ENCODE assay signal across 24 cellular contexts in genomic region chr1:43997295-43997694, GRCh38. TPM values are rescaled to one million over a fixed set of nuclear protein-coding genes. Genes with fewer than 3 reads are reported as not detected.
A peak's percentile ranks its signal among the peaks of the same experiment; 100 is the strongest.
DNase-seq lines count a peak whose midpoint lies in the region; ATAC-seq and TF ChIP-seq lines count a peak whose summit lies in the region.
"Had no signal": no experiment of that assay in that cellular context is flagged by ENCODE, and none has a peak within 500 bp of the region (broad histone marks: within the 10 kb centered on the region; RNA-seq: fewer than 3 reads in every experiment).

No MANE protein-coding gene starts in this region.

- no peak overlapping the region for H3K4me2 ChIP-seq in mesendoderm (ENCODE audit: low read length)

- H3K36me3 ChIP-seq in mesendoderm (ENCODE audit: control insufficient read depth, insufficient read depth, low read length), result no peaks in the 10 kb centered on the region
- H3K36me3 ChIP-seq: gastrocnemius medialis had no signal

- H3K9ac ChIP-seq in mesendoderm (ENCODE audit: low read length), result no peak overlapping the region

- H3K4me3 Mint-ChIP-seq in endothelial cell (ENCODE audit: unreplicated experiment), result no peak overlapping the region
- H3K4me3 Mint-ChIP-seq: HFFc6, nephron had no signal

- H3K36me3 Mint-ChIP-seq in endothelial cell (ENCODE audit: low read depth, unreplicated experiment), result no peaks in the 10 kb centered on the region

- peak; percentile 99 for DNase-seq in COLO668 (lab: John Stamatoyannopoulos, UW; ENCODE audit: unreplicated experiment)
- peak; percentile 94 for DNase-seq in NCI-H2029 (lab: John Stamatoyannopoulos, UW)
- DNase-seq in SHP77 treated with DMSO at 0.1 percent for 48 hours (lab: John Stamatoyannopoulos, UW), result peak; percentile 30
- DNase-seq in mesendoderm, result no peak
- DNase-seq in endothelial cell (ENCODE audit: low spot score), result no peak
- DNase-seq in activated CD4-positive, CD25-positive, alpha-beta regulatory T cell (lab: John Stamatoyannopoulos, UW), result no peak
- DNase-seq: activated naive CD4-positive, alpha-beta T cell treated with anti-CD3 and anti-CD28 coated beads, Interleukin-2, amount 50 U/mL, for 16 hours; activated T-cell treated with anti-CD3 and anti-CD28 coated beads, Interleukin-2, amount 50 U/mL, for 48 hours; anterior cingulate cortex; DMS 273 treated with DMSO at 0.1 percent for 48 hours; gastrocnemius medialis; HFFc6; KG1; MV-4-11; NCI-H2107; NCI-H82; posterior cingulate gyrus; sigmoid colon; T-helper 9 cell had no signal

- no peak overlapping the region for H3K18ac ChIP-seq in mesendoderm (ENCODE audit: low read length)

- WGBS in mesendoderm (ENCODE audit: extremely low coverage, insufficient coverage, low lambda C conversion rate), result no CpG with 5 or more reads among the region's 13 CpGs

- H3K4me1 ChIP-seq in mesendoderm (ENCODE audit: control insufficient read depth, low read depth, low read length), result no peaks in the 10 kb centered on the region

- no peak overlapping the region for H3K4ac ChIP-seq in mesendoderm (ENCODE audit: low read depth, low read length)

- no peak overlapping the region for H4K8ac ChIP-seq in mesendoderm (ENCODE audit: low read depth, low read length)

- H3K4me3 ChIP-seq in mesendoderm (ENCODE audit: low read length), result no peak overlapping the region
- H3K4me3 ChIP-seq: gastrocnemius medialis, sigmoid colon, suprapubic skin had no signal

- H4K5ac ChIP-seq in mesendoderm (ENCODE audit: low read length), result no peak overlapping the region

- H3K56ac ChIP-seq in mesendoderm (ENCODE audit: low read length), result peak overlapping the region; percentile 17

- H3K4me1 Mint-ChIP-seq in endothelial cell (ENCODE audit: unreplicated experiment), result peaks cover 9% of the 10 kb centered on the region

- H3K27ac Mint-ChIP-seq in endothelial cell (ENCODE audit: unreplicated experiment), result no peak overlapping the region
- H3K27ac Mint-ChIP-seq: HFFc6 had no signal

- H3K79me1 ChIP-seq in mesendoderm (ENCODE audit: low read length), result no peaks in the 10 kb centered on the region

- peaks cover 3% of the 10 kb centered on the region for H3K27me3 Mint-ChIP-seq in endothelial cell (ENCODE audit: unreplicated experiment)

- no peak overlapping the region for H2AK5ac ChIP-seq in mesendoderm (ENCODE audit: low read length)

- ATAC-seq in HG03520 (IDR thresholded peaks at IDR 0.05; ENCODE audit: unreplicated experiment) (no peak), HG02981 (IDR thresholded peaks at IDR 0.05; ENCODE audit: unreplicated experiment) (no peak)
- ATAC-seq: esophagus mucosa, gastrocnemius medialis had no signal

- H2BK15ac ChIP-seq in mesendoderm (replicated peaks; ENCODE audit: low read depth), result no peak overlapping the region

- no peak overlapping the region for H3K27ac ChIP-seq in mesendoderm (ENCODE audit: low read depth, low read length)
- H3K27ac ChIP-seq: gastrocnemius medialis, sigmoid colon, suprapubic skin had no signal

- no peak overlapping the region for H2BK120ac ChIP-seq in mesendoderm (ENCODE audit: low read depth, low read length)

- no peaks in the 10 kb centered on the region for H3K79me2 ChIP-seq in mesendoderm (ENCODE audit: control insufficient read depth, insufficient read depth, low read length)

- no peak overlapping the region for H2BK5ac ChIP-seq in mesendoderm (ENCODE audit: low read length)

- H3K23ac ChIP-seq in mesendoderm (ENCODE audit: low read length), result no peak overlapping the region

- H3K27me3 ChIP-seq in mesendoderm (ENCODE audit: insufficient read depth, low read length, poor library complexity), result no peaks in the 10 kb centered on the region
- H3K27me3 ChIP-seq: gastrocnemius medialis, sigmoid colon, suprapubic skin had no signal

- H3K9me3 Mint-ChIP-seq in endothelial cell (ENCODE audit: unreplicated experiment), result no peaks in the 10 kb centered on the region
- H3K9me3 Mint-ChIP-seq: HFFc6, nephron had no signal

- TF ChIP-seq CTCF in endothelial cell (IDR thresholded peaks at IDR 0.05; ENCODE audit: unreplicated experiment), result no peak

RNA-seq across cellular contexts. Expression of gene CCDC24, which starts 5.9 kb away (rescaled TPM):
- 4.0 TPM for polyA plus RNA-seq in mesendoderm (2013, experiment 1 of 2)
- 5.2 TPM for polyA plus RNA-seq in mesendoderm (2013, experiment 2 of 2)
- total RNA-seq in endothelial cell (ENCODE audit: unreplicated experiment), result 4.2 TPM

RNA-seq across cellular contexts. Expression of gene B4GALT2, which starts 18.3 kb away (rescaled TPM):
- 50.4 TPM for polyA plus RNA-seq in mesendoderm (2013, experiment 1 of 2)
- polyA plus RNA-seq in mesendoderm (2013, experiment 2 of 2), result 49.5 TPM
- total RNA-seq in endothelial cell (ENCODE audit: unreplicated experiment), result 35.4 TPM

RNA-seq across cellular contexts. Expression of gene ATP6V0B, which starts 22.5 kb away (rescaled TPM):
- polyA plus RNA-seq in mesendoderm (2013, experiment 1 of 2), result 56.2 TPM
- polyA plus RNA-seq in mesendoderm (2013, experiment 2 of 2), result 55.4 TPM
- 94.5 TPM for total RNA-seq in endothelial cell (ENCODE audit: unreplicated experiment)

RNA-seq across cellular contexts. Expression of gene DPH2, which starts 27.5 kb away (rescaled TPM):
- polyA plus RNA-seq in mesendoderm (2013, experiment 1 of 2), result 39.9 TPM
- polyA plus RNA-seq in mesendoderm (2013, experiment 2 of 2), result 39.4 TPM
- 17.1 TPM for total RNA-seq in endothelial cell (ENCODE audit: unreplicated experiment)

RNA-seq across cellular contexts. Expression of gene SLC6A9, which starts 34.0 kb away (rescaled TPM):
- 16.1 TPM for polyA plus RNA-seq in mesendoderm (2013, experiment 1 of 2)
- polyA plus RNA-seq in mesendoderm (2013, experiment 2 of 2), result 15.8 TPM
- 2.8 TPM for total RNA-seq in endothelial cell (ENCODE audit: unreplicated experiment)

Comparison
In these comparisons a context has a peak if more than half of its experiments do, and no peak if none do; other contexts are left out.
1. DNase-seq: peak in COLO668 (single experiment), NCI-H2029 (single experiment) and SHP77 treated with DMSO at 0.1 percent for 48 hours (single experiment); none in mesendoderm (single experiment), endothelial cell (single experiment) and activated CD4-positive, CD25-positive, alpha-beta regulatory T cell (0 of 4).